22 cellular contexts compared by ENCODE assay signal in the genomic region with DNA sequence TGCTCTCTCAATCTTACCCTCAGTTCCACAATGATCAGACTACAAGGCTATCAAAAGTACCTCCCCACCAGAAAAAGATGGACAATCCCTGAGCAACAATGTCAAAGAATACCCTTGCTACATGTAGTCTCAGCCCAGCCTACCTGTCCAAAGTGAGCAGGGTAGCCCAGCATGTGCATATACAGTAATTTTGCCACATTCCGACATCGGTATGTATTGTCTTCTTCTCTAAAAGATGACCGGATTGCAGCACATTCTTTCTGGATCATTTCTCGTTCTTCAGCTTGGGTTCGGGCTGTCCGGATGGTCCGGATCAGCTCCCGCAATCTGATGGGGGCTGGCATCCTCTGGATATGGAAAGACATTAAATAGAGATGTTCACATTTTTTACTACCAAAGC. TPM values are rescaled to one million over a fixed set of nuclear protein-coding genes. Genes with fewer than 3 reads are reported as not detected.
DNase-seq lines count a peak whose midpoint lies in the region; ATAC-seq, FAIRE-seq and TF ChIP-seq lines count a peak whose summit lies in the region.
"Had no signal": no experiment of that assay in that cellular context is flagged by ENCODE, and none has a peak within 500 bp of the region (broad histone marks: within the 10 kb centered on the region; RNA-seq: fewer than 3 reads in every experiment).

No MANE protein-coding gene starts in this region.

- peak overlapping the region; percentile 68 for H3K27ac Mint-ChIP-seq in activated naive CD8-positive, alpha-beta T cell treated with anti-CD3 and anti-CD28 coated beads, Interleukin-2, amount 10 ng/mL, durations not matched to agents 7 days and 5 days
- H3K27ac Mint-ChIP-seq in activated naive CD8-positive, alpha-beta T cell treated with anti-CD3 and anti-CD28 coated beads, Interleukin-2, amount 50 U/mL, for 24 hours = no peak overlapping the region
- H3K27ac Mint-ChIP-seq in nephron progenitor cell (peak overlapping the region; percentile 1), progenitor cell of endocrine pancreas (peak overlapping the region; percentile 2)
- H3K27ac Mint-ChIP-seq in activated T-helper 1 cell treated with anti-CD3 and anti-CD28 coated beads, Interleukin-12 subunit alpha, Interleukin-12 subunit beta, Interleukin-2, Interleukin-4 antibody, amounts not matched to agents 30 ng/mL and 10 ng/mL and 1 ng/mL, durations not matched to agents 14 hours and 24 hours and 36 hours = no peak overlapping the region
- H3K27ac Mint-ChIP-seq: CD8-positive, alpha-beta T cell; IgD-negative memory B cell had no signal

- CTCF ChIA-PET in K562 (lab: Yijun Ruan, JAX; ENCODE audit: low intra/inter-chr PET ratio) (no interaction called here), OCI-LY7 (lab: Charles Lee; ENCODE audit: unreplicated experiment) (no interaction called here)

- TF ChIP-seq CTCF in K562 (IDR thresholded peaks at IDR 0.05 in 2 of 3, conservative IDR thresholded peaks at IDR 0.05 in 1 of 3; ENCODE audit: insufficient read depth in 2 of 3, low read depth in 1 of 3, low read length in 3 of 3) (no peak), nephron progenitor cell (IDR thresholded peaks at IDR 0.05) (no peak), progenitor cell of endocrine pancreas (IDR thresholded peaks at IDR 0.05; ENCODE audit: unreplicated experiment) (no peak), OCI-LY7 (conservative IDR thresholded peaks at IDR 0.05; ENCODE audit: low read length) (no peak)

- no peaks in the 10 kb centered on the region for H3K9me3 Mint-ChIP-seq in activated naive CD8-positive, alpha-beta T cell treated with anti-CD3 and anti-CD28 coated beads, Interleukin-2, amount 10 ng/mL, durations not matched to agents 7 days and 5 days
- no peaks in the 10 kb centered on the region for H3K9me3 Mint-ChIP-seq in activated naive CD8-positive, alpha-beta T cell treated with anti-CD3 and anti-CD28 coated beads, Interleukin-2, amount 50 U/mL, for 24 hours
- H3K9me3 Mint-ChIP-seq in nephron progenitor cell (no peaks in the 10 kb centered on the region), progenitor cell of endocrine pancreas (ENCODE audit: low read depth) (no peaks in the 10 kb centered on the region)
- H3K9me3 Mint-ChIP-seq in activated T-helper 1 cell treated with anti-CD3 and anti-CD28 coated beads, Interleukin-12 subunit alpha, Interleukin-12 subunit beta, Interleukin-2, Interleukin-4 antibody, amounts not matched to agents 30 ng/mL and 10 ng/mL and 1 ng/mL, durations not matched to agents 14 hours and 24 hours and 36 hours = no peaks in the 10 kb centered on the region
- H3K9me3 Mint-ChIP-seq: CD14-positive monocyte; CD8-positive, alpha-beta T cell; IgD-negative memory B cell had no signal

- ATAC-seq in activated naive CD8-positive, alpha-beta T cell treated with anti-CD3 and anti-CD28 coated beads, Interleukin-2, amount 10 ng/mL, durations not matched to agents 7 days and 5 days (ENCODE audit: low read depth) = no peak
- ATAC-seq in activated naive CD8-positive, alpha-beta T cell treated with anti-CD3 and anti-CD28 coated beads, Interleukin-2, amount 50 U/mL, for 24 hours = no peak
- no peak for ATAC-seq in K562
- ATAC-seq: CD8-positive, alpha-beta T cell; GM12878 had no signal

- H3K9me3 ChIP-seq in K562 (replicated peaks; ENCODE audit: control insufficient read depth, insufficient read depth, low read depth, low read length) (no peaks in the 10 kb centered on the region), OCI-LY7 (ENCODE audit: low read length) (no peaks in the 10 kb centered on the region)
- H3K9me3 ChIP-seq: BLaER1, HAP-1 had no signal

- peaks cover 30% of the 10 kb centered on the region for H3K36me3 Mint-ChIP-seq in activated naive CD8-positive, alpha-beta T cell treated with anti-CD3 and anti-CD28 coated beads, Interleukin-2, amount 10 ng/mL, durations not matched to agents 7 days and 5 days
- H3K36me3 Mint-ChIP-seq in activated naive CD8-positive, alpha-beta T cell treated with anti-CD3 and anti-CD28 coated beads, Interleukin-2, amount 50 U/mL, for 24 hours (ENCODE audit: low read depth) = peaks cover 27% of the 10 kb centered on the region
- peaks cover 62% of the 10 kb centered on the region for H3K36me3 Mint-ChIP-seq in nephron progenitor cell (ENCODE audit: low read depth)
- H3K36me3 Mint-ChIP-seq in progenitor cell of endocrine pancreas (ENCODE audit: insufficient read depth) = peaks cover 12% of the 10 kb centered on the region
- H3K36me3 Mint-ChIP-seq in activated T-helper 1 cell treated with anti-CD3 and anti-CD28 coated beads, Interleukin-12 subunit alpha, Interleukin-12 subunit beta, Interleukin-2, Interleukin-4 antibody, amounts not matched to agents 30 ng/mL and 10 ng/mL and 1 ng/mL, durations not matched to agents 14 hours and 24 hours and 36 hours (ENCODE audit: low read depth) = peaks cover 20% of the 10 kb centered on the region

- H3K27ac ChIP-seq in K562 (ENCODE audit: extremely low read depth, low read depth, low read length) = no peak overlapping the region
- H3K27ac ChIP-seq in OCI-LY7 (ENCODE audit: low read depth, low read length, poor library complexity, severe bottlenecking) = no peak overlapping the region
- H3K27ac ChIP-seq: BLaER1, GM23248, HL-60 had no signal

- H3K9me1 ChIP-seq in K562 (ENCODE audit: control insufficient read depth, insufficient read depth, low read length) = no peaks in the 10 kb centered on the region

- no peak overlapping the region for H3K4me3 Mint-ChIP-seq in activated naive CD8-positive, alpha-beta T cell treated with anti-CD3 and anti-CD28 coated beads, Interleukin-2, amount 10 ng/mL, durations not matched to agents 7 days and 5 days
- H3K4me3 Mint-ChIP-seq in activated naive CD8-positive, alpha-beta T cell treated with anti-CD3 and anti-CD28 coated beads, Interleukin-2, amount 50 U/mL, for 24 hours = no peak overlapping the region
- H3K4me3 Mint-ChIP-seq in nephron progenitor cell (no peak overlapping the region), progenitor cell of endocrine pancreas (ENCODE audit: low read depth) (no peak overlapping the region)
- H3K4me3 Mint-ChIP-seq in activated T-helper 1 cell treated with anti-CD3 and anti-CD28 coated beads, Interleukin-12 subunit alpha, Interleukin-12 subunit beta, Interleukin-2, Interleukin-4 antibody, amounts not matched to agents 30 ng/mL and 10 ng/mL and 1 ng/mL, durations not matched to agents 14 hours and 24 hours and 36 hours = no peak overlapping the region
- H3K4me3 Mint-ChIP-seq: CD14-positive monocyte; CD8-positive, alpha-beta T cell; IgD-negative memory B cell had no signal

- 0 out of 2 replicates have a peak, but pooled peaks cover 2% of the 10 kb centered on the region for H4K20me1 ChIP-seq in K562 (replicated peaks; ENCODE audit: control insufficient read depth, insufficient read depth, low read length)
- no peaks in the 10 kb centered on the region for H4K20me1 ChIP-seq in OCI-LY7 (ENCODE audit: insufficient read depth, low read length)

- peaks cover 28% of the 10 kb centered on the region for H3K4me1 Mint-ChIP-seq in activated naive CD8-positive, alpha-beta T cell treated with anti-CD3 and anti-CD28 coated beads, Interleukin-2, amount 10 ng/mL, durations not matched to agents 7 days and 5 days
- H3K4me1 Mint-ChIP-seq in activated naive CD8-positive, alpha-beta T cell treated with anti-CD3 and anti-CD28 coated beads, Interleukin-2, amount 50 U/mL, for 24 hours = peaks cover 40% of the 10 kb centered on the region
- H3K4me1 Mint-ChIP-seq in nephron progenitor cell = no peaks in the 10 kb centered on the region
- no peaks in the 10 kb centered on the region for H3K4me1 Mint-ChIP-seq in progenitor cell of endocrine pancreas (ENCODE audit: low read depth)
- H3K4me1 Mint-ChIP-seq in activated T-helper 1 cell treated with anti-CD3 and anti-CD28 coated beads, Interleukin-12 subunit alpha, Interleukin-12 subunit beta, Interleukin-2, Interleukin-4 antibody, amounts not matched to agents 30 ng/mL and 10 ng/mL and 1 ng/mL, durations not matched to agents 14 hours and 24 hours and 36 hours (ENCODE audit: low read depth) = peaks cover 33% of the 10 kb centered on the region

- H3K4me3 ChIP-seq in K562 (no peak overlapping the region), OCI-LY7 (ENCODE audit: low read depth, low read length, poor library complexity, severe bottlenecking) (no peak overlapping the region)
- H3K4me3 ChIP-seq: BLaER1, GM12878, GM23248, HAP-1 had no signal

- H2AFZ ChIP-seq in K562 (ENCODE audit: low read depth, low read length) = no peak overlapping the region
- H2AFZ ChIP-seq in OCI-LY7 (ENCODE audit: low read length) = no peak overlapping the region
- H2AFZ ChIP-seq: GM23248 had no signal

- TF ChIP-seq RAD21 in K562 (CRISPR knock-in tag; conservative IDR thresholded peaks at IDR 0.05 in 1 of 2, IDR thresholded peaks at IDR 0.05 in 1 of 2) = no peak

- H3K9ac ChIP-seq in K562 (ENCODE audit: insufficient read depth in 1 of 2, low read depth in 2 of 2, low read length in 2 of 2) = no peak overlapping the region
- H3K9ac ChIP-seq: BLaER1, GM23248 had no signal

- TSS peak; percentile 7 for BruUV-seq in K562 (replicated peaks; lab: Mats Ljungman, UMichigan)
- no TSS peak for BruUV-seq in OCI-LY7 (replicated peaks; lab: Mats Ljungman, UMichigan)

- no peak for TF ChIP-seq POLR2A in K562 (conservative IDR thresholded peaks at IDR 0.05)

- intact Hi-C loops in K562 (cut with micrococcal nuclease) = no loop called here
- intact Hi-C loops in activated T-helper 1 cell treated with anti-CD3 and anti-CD28 coated beads, Interleukin-12 subunit alpha, Interleukin-12 subunit beta, Interleukin-2, Interleukin-4 antibody, amounts not matched to agents 30 ng/mL and 10 ng/mL and 1 ng/mL, durations not matched to agents 14 hours and 24 hours and 36 hours (cut with micrococcal nuclease) = no loop called here
- intact Hi-C loops in OCI-LY7 (cut with micrococcal nuclease; ENCODE audit: unreplicated experiment) = no loop called here

- no peaks in the 10 kb centered on the region; a peak in 1 of 5 replicates for H3K4me1 ChIP-seq in K562 (replicated peaks in 1 of 2; ENCODE audit: control insufficient read depth in 2 of 2, insufficient read depth in 2 of 2, low read length in 2 of 2)
- no peaks in the 10 kb centered on the region for H3K4me1 ChIP-seq in OCI-LY7 (ENCODE audit: insufficient read depth, low read length, poor library complexity, severe bottlenecking)
- H3K4me1 ChIP-seq: HAP-1 had no signal

- no peak for DNase-seq in activated naive CD8-positive, alpha-beta T cell treated with anti-CD3 and anti-CD28 coated beads, Interleukin-2, amount 10 ng/mL, durations not matched to agents 7 days and 5 days
- no peak for DNase-seq in activated naive CD8-positive, alpha-beta T cell treated with anti-CD3 and anti-CD28 coated beads, Interleukin-2, amount 50 U/mL, for 24 hours
- no peak for DNase-seq in K562 (ENCODE audit: extremely low read depth in 1 of 4, low spot score in 3 of 4)
- DNase-seq in nephron progenitor cell = no peak
- no peak for DNase-seq in progenitor cell of endocrine pancreas (ENCODE audit: low spot score, unreplicated experiment)
- no peak for DNase-seq in activated T-helper 1 cell treated with anti-CD3 and anti-CD28 coated beads, Interleukin-12 subunit alpha, Interleukin-12 subunit beta, Interleukin-2, Interleukin-4 antibody, amounts not matched to agents 30 ng/mL and 10 ng/mL and 1 ng/mL, durations not matched to agents 14 hours and 24 hours and 36 hours (ENCODE audit: low spot score)
- DNase-seq in OCI-LY7 (ENCODE audit: low spot score) = no peak
- DNase-seq in DMS153 (lab: John Stamatoyannopoulos, UW) = no peak
- DNase-seq: 8988T; Calu3; CD8-positive, alpha-beta T cell; DMS53; DND-41; EL; GM23248 had no signal

- no peak for TF ChIP-seq EP300 in K562 (IDR thresholded peaks at IDR 0.05; ENCODE audit: low read length)

- in situ Hi-C loops in K562 (cut with MboI) = no loop called here

- H3K27me3 Mint-ChIP-seq in activated naive CD8-positive, alpha-beta T cell treated with anti-CD3 and anti-CD28 coated beads, Interleukin-2, amount 10 ng/mL, durations not matched to agents 7 days and 5 days = no peaks in the 10 kb centered on the region
- no peaks in the 10 kb centered on the region for H3K27me3 Mint-ChIP-seq in activated naive CD8-positive, alpha-beta T cell treated with anti-CD3 and anti-CD28 coated beads, Interleukin-2, amount 50 U/mL, for 24 hours
- H3K27me3 Mint-ChIP-seq in nephron progenitor cell (ENCODE audit: low read depth, poor library complexity) = no peaks in the 10 kb centered on the region
- no peaks in the 10 kb centered on the region for H3K27me3 Mint-ChIP-seq in progenitor cell of endocrine pancreas
- no peaks in the 10 kb centered on the region for H3K27me3 Mint-ChIP-seq in activated T-helper 1 cell treated with anti-CD3 and anti-CD28 coated beads, Interleukin-12 subunit alpha, Interleukin-12 subunit beta, Interleukin-2, Interleukin-4 antibody, amounts not matched to agents 30 ng/mL and 10 ng/mL and 1 ng/mL, durations not matched to agents 14 hours and 24 hours and 36 hours (ENCODE audit: insufficient read depth)
- H3K27me3 Mint-ChIP-seq: IgD-negative memory B cell had no signal

- H3K36me3 ChIP-seq in K562 (ENCODE audit: control insufficient read depth, insufficient read depth, low read length) (peaks cover 55% of the 10 kb centered on the region), OCI-LY7 (ENCODE audit: insufficient read depth, low read length) (peaks cover 67% of the 10 kb centered on the region)

- 97% methylated on average over 8 of the region's 8 CpGs for WGBS in K562 (ENCODE audit: insufficient coverage, low coverage, missing lambda C conversion rate)

- no peaks in the 10 kb centered on the region for H3K27me3 ChIP-seq in K562 (ENCODE audit: control insufficient read depth in 2 of 2, insufficient read depth in 2 of 2, low read length in 2 of 2)
- H3K27me3 ChIP-seq: BLaER1 had no signal

- FAIRE-seq in K562 (lab: Jason Lieb, UNC) = peak; percentile 19
- FAIRE-seq: GM12878, GM19239 had no signal

- H3K4me2 ChIP-seq in K562 (ENCODE audit: insufficient read depth, low read length) (no peak overlapping the region), OCI-LY7 (ENCODE audit: low read length) (no peak overlapping the region)
- H3K4me2 ChIP-seq: BLaER1 had no signal

- POLR2A ChIA-PET in activated naive CD8-positive, alpha-beta T cell treated with anti-CD3 and anti-CD28 coated beads, Interleukin-2, amount 10 ng/mL, durations not matched to agents 7 days and 5 days (lab: Charles Lee) = no interaction called here
- POLR2A ChIA-PET in K562 (lab: Yijun Ruan, JAX) (interaction anchor here (0.6 to 1.9 kb wide), 6 partner anchors 9 to 22 kb away, joined by 3 to 6 read pairs (median 4); a partner anchor contains a TSS), OCI-LY7 (lab: Charles Lee) (interaction anchor here (0.5 to 1.4 kb wide), 9 partner anchors 9 to 1294 kb away, joined by 3 to 9 read pairs (median 3); no protein-coding TSS in a partner anchor)

- H3K9me2 ChIP-seq in OCI-LY7 (ENCODE audit: insufficient read depth, low read length) = no peaks in the 10 kb centered on the region

- H3K79me2 ChIP-seq in K562 (ENCODE audit: control insufficient read depth, insufficient read depth, low read length) (peaks cover 76% of the 10 kb centered on the region), OCI-LY7 (ENCODE audit: insufficient read depth, low read depth, low read length) (peaks cover 70% of the 10 kb centered on the region)

RNA-seq across cellular contexts. Expression of a gene that starts 19.5 kb away (rescaled TPM):
- 10 to 100 TPM; 86.3 to 93.2 TPM for total RNA-seq in activated naive CD8-positive, alpha-beta T cell treated with anti-CD3 and anti-CD28 coated beads, Interleukin-2, amount 10 ng/mL, durations not matched to agents 7 days and 5 days
- total RNA-seq in K562 (2011; cell fraction: chromatin; rRNA removed; ENCODE audit: low replicate concordance) = 152 and 292 TPM in 2 replicates
- 75.7 and 87.1 TPM in 2 replicates for total RNA-seq in K562 (2011; cell fraction: nucleolus; rRNA removed)
- 130 and 158 TPM in 2 replicates for total RNA-seq in K562 (2011; cell fraction: nucleoplasm; rRNA removed)
- total RNA-seq in K562 (2014; rRNA removed) (38.2 and 39.4 TPM in 2 replicates), K562 (2014; rRNA removed; fragmentation: Illumina TruSeq; extraction: Trizol) (42.0 and 48.3 TPM in 2 replicates), K562 (2015; rRNA removed; fragmentation: Illumina TruSeq; extraction: Trizol) (42.1 and 43.4 TPM in 2 replicates), K562 (2021) (50.3 and 59.2 TPM in 2 replicates), progenitor cell of endocrine pancreas (101 and 109 TPM in 2 replicates), OCI-LY7 (2022) (68.0 and 89.7 TPM in 2 replicates)
- polyA plus RNA-seq in K562 (2011; rRNA removed) (56.9 and 61.2 TPM in 2 replicates), K562 (2014; fragmentation: Illumina TruSeq; extraction: Trizol) (42.8 and 45.7 TPM in 2 replicates), K562 (2014; fragmentation: Nextera tagmentation; extraction: Ambion mirVana) (10 to 100 TPM in 1 of 2 experiments, 1 to 10 TPM in 1; 7.0 to 13.6 TPM), K562 (2014; rRNA removed) (25.4 and 26.8 TPM in 2 replicates)
- 36.4 and 49.0 TPM in 2 replicates for polyA plus RNA-seq in K562 (2011; cell fraction: cytosol; rRNA removed)
- polyA plus RNA-seq in K562 (2011; cell fraction: nucleus; rRNA removed) = 90.8 and 97.3 TPM in 2 replicates
- polyA plus RNA-seq in K562 (2012) = 25.9 and 32.6 TPM in 2 replicates
- 113 and 122 TPM in 2 replicates for polyA minus RNA-seq in K562 (2011; rRNA and poly(A)+ RNA removed)
- polyA minus RNA-seq in K562 (2011; cell fraction: cytosol; rRNA and poly(A)+ RNA removed) = 54.2 and 67.3 TPM in 2 replicates
- 63.5 and 108 TPM in 2 replicates for polyA minus RNA-seq in K562 (2011; cell fraction: nucleus; rRNA and poly(A)+ RNA removed)
- 85.5 and 90.7 TPM in 2 replicates for total RNA-seq in activated T-helper 1 cell treated with anti-CD3 and anti-CD28 coated beads, Interleukin-12 subunit alpha, Interleukin-12 subunit beta, Interleukin-2, Interleukin-4 antibody, amounts not matched to agents 30 ng/mL and 10 ng/mL and 1 ng/mL, durations not matched to agents 14 hours and 24 hours and 36 hours
- total RNA-seq in OCI-LY7 (2014; rRNA removed; shearing (Covaris generic)) = 57.3 and 57.9 TPM in 2 replicates

RNA-seq across cellular contexts. Expression of a gene that starts 56.6 kb away (rescaled TPM):
- 10 to 100 TPM; 27.8 to 28.3 TPM for total RNA-seq in activated naive CD8-positive, alpha-beta T cell treated with anti-CD3 and anti-CD28 coated beads, Interleukin-2, amount 10 ng/mL, durations not matched to agents 7 days and 5 days
- 29.1 and 29.4 TPM in 2 replicates for total RNA-seq in K562 (2011; cell fraction: chromatin; rRNA removed; ENCODE audit: low replicate concordance)
- total RNA-seq in K562 (2011; cell fraction: nucleolus; rRNA removed) = 18.2 and 22.7 TPM in 2 replicates
- total RNA-seq in K562 (2011; cell fraction: nucleoplasm; rRNA removed) = 24.7 and 32.0 TPM in 2 replicates
- 5.4 and 5.7 TPM in 2 replicates for total RNA-seq in K562 (2014; rRNA removed)
- total RNA-seq in K562 (2014; rRNA removed; fragmentation: Illumina TruSeq; extraction: Trizol) = 8.2 and 9.1 TPM in 2 replicates
- 8.9 and 9.3 TPM in 2 replicates for total RNA-seq in K562 (2015; rRNA removed; fragmentation: Illumina TruSeq; extraction: Trizol)
- total RNA-seq in K562 (2021) = 10.9 and 11.3 TPM in 2 replicates
- 10.2 and 10.5 TPM in 2 replicates for polyA plus RNA-seq in K562 (2011; rRNA removed)
- polyA plus RNA-seq in K562 (2011; cell fraction: cytosol; rRNA removed) = 7.4 and 10.1 TPM in 2 replicates
- polyA plus RNA-seq in K562 (2011; cell fraction: nucleus; rRNA removed) = 20.8 and 21.1 TPM in 2 replicates
- polyA plus RNA-seq in K562 (2012) = 6.4 and 8.2 TPM in 2 replicates
- 9.0 and 9.7 TPM in 2 replicates for polyA plus RNA-seq in K562 (2014; fragmentation: Illumina TruSeq; extraction: Trizol)
- polyA plus RNA-seq in K562 (2014; fragmentation: Nextera tagmentation; extraction: Ambion mirVana) = 1 to 10 TPM; 1.4 to 2.4 TPM
- 8.3 and 10.6 TPM in 2 replicates for polyA plus RNA-seq in K562 (2014; rRNA removed)
- polyA minus RNA-seq in K562 (2011; rRNA and poly(A)+ RNA removed) = 12.6 and 13.2 TPM in 2 replicates
- 4.0 and 4.6 TPM in 2 replicates for polyA minus RNA-seq in K562 (2011; cell fraction: cytosol; rRNA and poly(A)+ RNA removed)
- polyA minus RNA-seq in K562 (2011; cell fraction: nucleus; rRNA and poly(A)+ RNA removed) = 10.5 and 13.4 TPM in 2 replicates
- total RNA-seq in progenitor cell of endocrine pancreas = 28.5 and 28.6 TPM in 2 replicates
- total RNA-seq in activated T-helper 1 cell treated with anti-CD3 and anti-CD28 coated beads, Interleukin-12 subunit alpha, Interleukin-12 subunit beta, Interleukin-2, Interleukin-4 antibody, amounts not matched to agents 30 ng/mL and 10 ng/mL and 1 ng/mL, durations not matched to agents 14 hours and 24 hours and 36 hours = 20.1 and 20.6 TPM in 2 replicates
- total RNA-seq in OCI-LY7 (2014; rRNA removed; shearing (Covaris generic)) = 12.5 and 12.8 TPM in 2 replicates
- 19.5 and 19.9 TPM in 2 replicates for total RNA-seq in OCI-LY7 (2022)

Comparison
In these comparisons a context has a peak if more than half of its experiments do, and no peak if none do; other contexts are left out.
1. H3K27ac Mint-ChIP-seq: peak in activated naive CD8-positive, alpha-beta T cell treated with anti-CD3 and anti-CD28 coated beads, Interleukin-2, amount 10 ng/mL, durations not matched to agents 7 days and 5 days (single experiment), nephron progenitor cell (single experiment) and progenitor cell of endocrine pancreas (single experiment); none in activated naive CD8-positive, alpha-beta T cell treated with anti-CD3 and anti-CD28 coated beads, Interleukin-2, amount 50 U/mL, for 24 hours (single experiment) and activated T-helper 1 cell treated with anti-CD3 and anti-CD28 coated beads, Interleukin-12 subunit alpha, Interleukin-12 subunit beta, Interleukin-2, Interleukin-4 antibody, amounts not matched to agents 30 ng/mL and 10 ng/mL and 1 ng/mL, durations not matched to agents 14 hours and 24 hours and 36 hours (single experiment).